ENCODE assay signal across 12 cellular contexts in the genomic region with DNA sequence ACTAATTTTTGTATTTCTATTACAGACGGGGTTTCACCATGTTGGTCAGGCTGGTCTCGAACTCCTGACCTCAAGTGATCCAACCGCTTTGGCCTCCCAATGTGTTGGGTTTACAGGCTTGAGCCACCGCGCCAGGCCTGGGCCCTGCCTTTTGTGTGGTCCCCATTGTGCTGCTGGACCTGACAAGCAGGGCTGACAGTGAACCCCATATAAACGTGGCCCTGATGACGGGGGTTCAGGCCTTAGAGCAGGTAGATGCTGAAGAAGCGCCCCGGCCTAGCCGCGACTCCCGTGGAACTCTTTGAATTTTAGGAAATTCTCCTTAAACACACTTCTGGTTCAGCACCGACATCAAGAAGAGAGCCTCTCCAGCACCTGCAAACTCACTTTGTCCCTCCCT. TPM values are rescaled to one million over a fixed set of nuclear protein-coding genes. Genes with fewer than 3 reads are reported as not detected.
DNase-seq lines count a peak whose midpoint lies in the region; ATAC-seq and TF ChIP-seq lines count a peak whose summit lies in the region.
"Not testable (repeated sequence)": the region's sequence is repeated elsewhere in the genome, so short reads cannot be mapped to it uniquely, and the experiment has no call there.
"Had no signal": no experiment of that assay in that cellular context is flagged by ENCODE, and none has a peak within 500 bp of the region (broad histone marks: within the 10 kb centered on the region; RNA-seq: fewer than 3 reads in every experiment).

No MANE protein-coding gene starts in this region.

- H3K27ac ChIP-seq in GM23338 (ENCODE audit: low read depth); lower lobe of right lung: not testable (repeated sequence)

- not testable (repeated sequence) for H3K79me2 ChIP-seq in GM23338 (replicated peaks; ENCODE audit: insufficient read depth)

- H3K9me2 ChIP-seq in GM23338 (ENCODE audit: insufficient read depth), result not testable (repeated sequence)

- not testable (repeated sequence) for DNase-seq in GM23338 (ENCODE audit: low spot score); stimulated activated naive B cell treated with anti-CD40 and anti-IgM and Interleukin-4, amounts not matched to agents 10 μg/mL and 1 μg/mL and 100 μg/mL, for 72 hours
- DNase-seq in NCI-H146 treated with DMSO at 0.1 percent for 48 hours (lab: John Stamatoyannopoulos, UW; ENCODE audit: unreplicated experiment) (peak; percentile 72), chondrocyte (ENCODE audit: low spot score) (peak; percentile 58), lower lobe of right lung (peak; percentile 22), posterior vena cava (ENCODE audit: low spot score) (peak; percentile 25)

- not testable (repeated sequence) for H2AFZ ChIP-seq in GM23338

- H3K27ac Mint-ChIP-seq in GM23338; chondrocyte (ENCODE audit: unreplicated experiment): not testable (repeated sequence)
- H3K27ac Mint-ChIP-seq in stimulated activated naive B cell treated with anti-CD40 and anti-IgM and Interleukin-4, amounts not matched to agents 10 μg/mL and 1 μg/mL and 100 μg/mL, for 72 hours, result peak overlapping the region; percentile 9

- intact Hi-C loops in lower lobe of right lung (cut with DNase I); posterior vena cava (cut with DNase I): not testable (repeated sequence)

- H3K27me3 ChIP-seq in GM23338 (ENCODE audit: insufficient read depth); lower lobe of right lung (ENCODE audit: low read depth): not testable (repeated sequence)

- H3K4me2 ChIP-seq in GM23338, result not testable (repeated sequence)

- H4K20me1 ChIP-seq in GM23338 (replicated peaks; ENCODE audit: insufficient read depth), result not testable (repeated sequence)

- peak overlapping the region; percentile 57; the same call in 2 of the 3 replicates for H3K4me3 Mint-ChIP-seq in GM23338
- not testable (repeated sequence) for H3K4me3 Mint-ChIP-seq in chondrocyte (ENCODE audit: unreplicated experiment)
- peak overlapping the region in 1 of 2 donors; percentile 64 for H3K4me3 Mint-ChIP-seq in stimulated activated naive B cell treated with anti-CD40 and anti-IgM and Interleukin-4, amounts not matched to agents 10 μg/mL and 1 μg/mL and 100 μg/mL, for 72 hours

- peaks cover 15% of the 10 kb centered on the region; the same call in 2 of the 3 replicates for H3K4me1 Mint-ChIP-seq in GM23338
- H3K4me1 Mint-ChIP-seq in chondrocyte (ENCODE audit: low read depth); stimulated activated naive B cell treated with anti-CD40 and anti-IgM and Interleukin-4, amounts not matched to agents 10 μg/mL and 1 μg/mL and 100 μg/mL, for 72 hours: not testable (repeated sequence)

- not testable (repeated sequence) for H3K4me3 ChIP-seq in GM23338, lower lobe of right lung

- not testable (repeated sequence) for H3K36me3 ChIP-seq in GM23338 (ENCODE audit: insufficient read depth); lower lobe of right lung

- not testable (repeated sequence) for H3F3A ChIP-seq in GM23338 (replicated peaks; ENCODE audit: low read depth)

- H3K27me3 Mint-ChIP-seq in GM23338 (ENCODE audit: insufficient read depth, low read depth, poor library complexity); chondrocyte (ENCODE audit: low read depth): not testable (repeated sequence)
- H3K27me3 Mint-ChIP-seq in stimulated activated naive B cell treated with anti-CD40 and anti-IgM and Interleukin-4, amounts not matched to agents 10 μg/mL and 1 μg/mL and 100 μg/mL, for 72 hours, result peaks cover 7 to 13% of the 10 kb centered on the region in 2 donors

- not testable (repeated sequence) for H3K36me3 Mint-ChIP-seq in GM23338 (ENCODE audit: low read depth); chondrocyte (ENCODE audit: low read depth); stimulated activated naive B cell treated with anti-CD40 and anti-IgM and Interleukin-4, amounts not matched to agents 10 μg/mL and 1 μg/mL and 100 μg/mL, for 72 hours

- not testable (repeated sequence) for ATAC-seq in GM23338; lower lobe of right lung; stimulated activated naive B cell treated with anti-CD40 and anti-IgM and Interleukin-4, amounts not matched to agents 10 μg/mL and 1 μg/mL and 100 μg/mL, for 72 hours (replicated peaks)

- not testable (repeated sequence) for TF ChIP-seq CTCF in GM23338 (conservative IDR thresholded peaks at IDR 0.05; ENCODE audit: low read depth in 2 of 2); chondrocyte (IDR thresholded peaks at IDR 0.05); lower lobe of right lung (IDR thresholded peaks at IDR 0.05)

- H3K9me3 Mint-ChIP-seq in GM23338; chondrocyte (ENCODE audit: low read depth); stimulated activated naive B cell treated with anti-CD40 and anti-IgM and Interleukin-4, amounts not matched to agents 10 μg/mL and 1 μg/mL and 100 μg/mL, for 72 hours: not testable (repeated sequence)

- not testable (repeated sequence) for H3K9me3 ChIP-seq in lower lobe of right lung

- not testable (repeated sequence) for H3K4me1 ChIP-seq in GM23338 (ENCODE audit: insufficient read depth)
- H3K4me1 ChIP-seq in lower lobe of right lung, result peaks cover 12% of the 10 kb centered on the region

RNA-seq across cellular contexts. Expression of gene SULT1A2, which starts 4.7 kb away (rescaled TPM):
- 0.12 and 0.17 TPM in 2 replicates for total RNA-seq in GM23338 (2014; rRNA removed; shearing (Covaris generic))
- 0.34 TPM in 1 of 2 replicates, not detected in the other for polyA plus RNA-seq in GM23338 (2016; fragmentation: Nextera tagmentation; extraction: Ambion mirVana)
- total RNA-seq in chondrocyte, result not detected in 3 replicates
- 10.3 TPM for total RNA-seq in lower lobe of right lung
- total RNA-seq in posterior vena cava, result 1 to 10 TPM in 1 of 2 donors, under 1 TPM in 1; 0.65 to 1.1 TPM
- total RNA-seq: GM23248 had no signal
- polyA plus RNA-seq: BJ, GM23248 had no signal

RNA-seq across cellular contexts. Expression of gene SULT1A1, which starts 8.3 kb away (rescaled TPM):
- total RNA-seq in GM23338 (2014; rRNA removed; shearing (Covaris generic)), result 1.7 and 3.5 TPM in 2 replicates
- 2.2 and 2.4 TPM in 2 replicates for polyA plus RNA-seq in GM23338 (2016; fragmentation: Nextera tagmentation; extraction: Ambion mirVana)
- total RNA-seq in chondrocyte (1.1 to 4.9 TPM (median 2.2 TPM) in 3 replicates), lower lobe of right lung (50.2 TPM), posterior vena cava (10 to 100 TPM in 1 of 2 donors, 1 to 10 TPM in 1; 8.9 to 16.7 TPM)
- total RNA-seq: GM23248 had no signal
- polyA plus RNA-seq: GM23248 had no signal

RNA-seq across cellular contexts. Expression of gene NPIPB8, which starts 36.3 kb away (rescaled TPM):
- total RNA-seq in GM23338 (2014; rRNA removed; shearing (Covaris generic)), result 0.14 TPM in 1 of 2 replicates, not detected in the other
- not detected in 2 replicates for polyA plus RNA-seq in GM23338 (2016; fragmentation: Nextera tagmentation; extraction: Ambion mirVana)
- total RNA-seq in chondrocyte (0.49 to 1.4 TPM in 2 of 3 replicates, not detected in the other), lower lobe of right lung (2.7 TPM), posterior vena cava (1 to 10 TPM in 1 of 2 donors, not detected in 1; 1.2 TPM)
- total RNA-seq: A172, A673, GM23248, H4, H9 had no signal
- polyA plus RNA-seq: BJ, GM23248 had no signal

RNA-seq across cellular contexts. Expression of gene SGF29, which starts 47.9 kb away (rescaled TPM):
- 10.0 and 10.8 TPM in 2 replicates for total RNA-seq in GM23338 (2014; rRNA removed; shearing (Covaris generic))
- 17.6 and 20.0 TPM in 2 replicates for polyA plus RNA-seq in GM23338 (2016; fragmentation: Nextera tagmentation; extraction: Ambion mirVana)
- total RNA-seq in chondrocyte, result 14.6 to 18.4 TPM (median 17.1 TPM) in 3 replicates
- 40.6 TPM for total RNA-seq in lower lobe of right lung
- 10 to 100 TPM; 18.3 to 24.3 TPM for total RNA-seq in posterior vena cava
